Comparison of ENCODE assay signal across 10 cellular contexts in the genomic region with DNA sequence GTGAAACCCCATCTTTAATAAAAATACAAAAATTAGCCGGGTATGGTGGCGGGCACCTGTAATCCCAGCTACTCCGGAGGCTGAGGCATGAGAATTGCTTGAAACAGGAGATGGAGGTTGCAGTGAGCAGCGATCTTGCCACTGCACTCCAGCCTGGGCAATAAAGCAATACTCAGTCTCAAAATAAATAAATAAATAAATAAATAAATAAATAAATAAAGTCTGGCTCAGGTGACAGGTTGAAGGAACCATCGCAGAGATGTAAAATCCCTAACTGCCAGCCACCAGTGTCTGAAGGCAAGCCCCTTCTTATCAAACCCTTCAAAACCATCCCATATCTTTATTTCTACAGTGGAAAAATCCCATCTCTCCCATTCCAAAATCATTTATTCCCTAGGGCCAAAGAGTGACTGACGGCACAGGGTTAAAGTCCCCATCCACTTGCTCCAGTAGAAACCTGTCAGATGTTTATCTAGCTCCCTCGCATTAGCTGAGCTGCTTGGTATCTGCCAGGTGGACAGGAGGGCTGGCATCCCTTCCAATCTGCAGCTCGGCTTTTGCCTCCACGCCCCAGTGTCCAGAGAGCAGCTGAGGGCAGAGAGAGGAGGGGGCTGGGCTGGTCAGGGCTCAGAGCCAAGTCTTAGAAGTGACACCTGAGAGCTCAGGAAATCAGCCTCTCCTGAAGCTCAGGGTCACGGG. TPM values are rescaled to one million over a fixed set of nuclear protein-coding genes. Genes with fewer than 3 reads are reported as not detected.
DNase-seq lines count a peak whose midpoint lies in the region; ATAC-seq and TF ChIP-seq lines count a peak whose summit lies in the region.
"Had no signal": no experiment of that assay in that cellular context is flagged by ENCODE, and none has a peak within 500 bp of the region (broad histone marks: within the 10 kb centered on the region; RNA-seq: fewer than 3 reads in every experiment).

No MANE protein-coding gene starts in this region.

- DNase-seq in LNCaP clone FGC (ENCODE audit: low read depth) (peak; percentile 56), RPMI8226 (peak; percentile 89), left kidney (ENCODE audit: low read depth, low spot score) (peak; percentile 97), activated gamma-delta T cell treated with Interleukin-2 at 50 U/mL for 16 hours (no peak), SK-N-SH (no peak)
- DNase-seq: immature natural killer cell had no signal

- peaks cover 94% of the 10 kb centered on the region for H3K79me2 ChIP-seq in SK-N-SH (ENCODE audit: insufficient read depth)

- no peak overlapping the region for H3K9ac ChIP-seq in subcutaneous abdominal adipose tissue (ENCODE audit: low read length in 5 of 5)
- no peak overlapping the region for H3K9ac ChIP-seq in SK-N-SH

- H3K27me3 ChIP-seq in subcutaneous abdominal adipose tissue (ENCODE audit: control insufficient read depth in 5 of 5, insufficient read depth in 4 of 5, low read length in 5 of 5): no peaks in the 10 kb centered on the region
- H3K27me3 ChIP-seq in SK-N-SH (ENCODE audit: insufficient read depth): no peaks in the 10 kb centered on the region

- no peak overlapping the region for H2AFZ ChIP-seq in SK-N-SH (ENCODE audit: low read depth)

- ATAC-seq in HG02870 (IDR thresholded peaks at IDR 0.05; ENCODE audit: unreplicated experiment): no peak
- no peak for ATAC-seq in GM18498 (IDR thresholded peaks at IDR 0.05; ENCODE audit: unreplicated experiment)

- no peak overlapping the region for H3K4me2 ChIP-seq in SK-N-SH

- peaks cover 11% of the 10 kb centered on the region; the same call in 1 of the 2 replicates for H4K20me1 ChIP-seq in SK-N-SH (ENCODE audit: insufficient read depth)

- H3K9me2 ChIP-seq in SK-N-SH: no peaks in the 10 kb centered on the region

- TF ChIP-seq CTCF in LNCaP clone FGC (IDR thresholded peaks at IDR 0.05; ENCODE audit: control insufficient read depth, extremely low read depth, insufficient read depth) (no peak), SK-N-SH (IDR thresholded peaks at IDR 0.05) (no peak)

- H3K36me3 ChIP-seq in subcutaneous abdominal adipose tissue (ENCODE audit: control insufficient read depth in 5 of 5, insufficient read depth in 5 of 5, low read length in 5 of 5) (peaks cover 0 to 11% (median 8%) of the 10 kb centered on the region in 5 donors), SK-N-SH (replicated peaks in 1 of 2; ENCODE audit: control insufficient read depth in 1 of 2, insufficient read depth in 2 of 2, low read length in 1 of 2) (no peaks in the 10 kb centered on the region)

- POLR2A ChIA-PET in SK-N-SH (lab: Yijun Ruan, JAX): interaction anchor here (0.8 to 1.8 kb wide), 2 partner anchors 15 to 33 kb away, joined by 3 to 6 read pairs; partner anchors contain the start of gene PHLDA3

- 92% methylated on average over 6 of the region's 10 CpGs for WGBS in SK-N-SH (ENCODE audit: low lambda C conversion rate)

- H3F3A ChIP-seq in SK-N-SH (replicated peaks; ENCODE audit: insufficient read depth): peaks cover 14% of the 10 kb centered on the region

- H3K4me1 ChIP-seq in subcutaneous abdominal adipose tissue (ENCODE audit: control insufficient read depth in 5 of 5, insufficient read depth in 5 of 5, low read length in 5 of 5) (peaks cover 23 to 72% (median 60%) of the 10 kb centered on the region in 5 donors), SK-N-SH (ENCODE audit: control insufficient read depth in 1 of 2, insufficient read depth in 2 of 2, low read depth in 1 of 2, low read length in 1 of 2) (peaks cover 27 to 35% of the 10 kb centered on the region in 2 experiments; a peak in 3 of 4 replicates)

- no peaks in the 10 kb centered on the region for H3K9me3 ChIP-seq in subcutaneous abdominal adipose tissue (ENCODE audit: control insufficient read depth in 5 of 5, low read length in 5 of 5)
- H3K9me3 ChIP-seq in SK-N-SH: no peaks in the 10 kb centered on the region

- no peak for TF ChIP-seq EP300 in SK-N-SH (IDR thresholded peaks at IDR 0.05; ENCODE audit: borderline replicate concordance in 1 of 2, low read depth in 1 of 2, low read length in 1 of 2)

- H3K4me3 ChIP-seq in LNCaP clone FGC (ENCODE audit: low read depth, low read length): no peak overlapping the region
- H3K4me3 ChIP-seq in subcutaneous abdominal adipose tissue (ENCODE audit: low read depth in 1 of 5, low read length in 5 of 5): no peak overlapping the region
- H3K4me3 ChIP-seq in SK-N-SH (ENCODE audit: low read depth in 2 of 2, low read length in 1 of 2): no peak overlapping the region

- no peak for TF ChIP-seq RAD21 in SK-N-SH (IDR thresholded peaks at IDR 0.05; ENCODE audit: low read length)

- H3K27ac ChIP-seq in subcutaneous abdominal adipose tissue (ENCODE audit: low read depth, low read length) (peak overlapping the region; percentile 74), SK-N-SH (ENCODE audit: low read depth in 2 of 2, low read length in 1 of 2) (peak overlapping the region in 1 of 2 experiments; percentile 93; a peak in 1 of 4 replicates)
- H3K27ac ChIP-seq: HL-60 had no signal

- CTCF ChIA-PET in SK-N-SH (lab: Yijun Ruan, JAX): interaction anchor here (1.1 to 31.9 kb wide), 4 partner anchors 11 to 67 kb away, joined by 3 to 860 read pairs (median 54); no protein-coding TSS in a partner anchor

TF ChIP-seq in SK-N-SH, 30 proteins besides CTCF, POLR2A, EP300 and RAD21:
- TF ChIP-seq EZH2phosphoT487 (IDR thresholded peaks at IDR 0.05; ENCODE audit: borderline replicate concordance, low read depth): no peak
- no peak for TF ChIP-seq MXI1 (IDR thresholded peaks at IDR 0.05; ENCODE audit: low read depth, low read length)
- no peak for TF ChIP-seq RXRA (IDR thresholded peaks at IDR 0.05; ENCODE audit: borderline replicate concordance, low read depth)
- no peak for TF ChIP-seq YY1 (IDR thresholded peaks at IDR 0.05; ENCODE audit: low read depth)
- no peak for TF ChIP-seq IRF3 (IDR thresholded peaks at IDR 0.05; ENCODE audit: low read depth, low read length)
- TF ChIP-seq TEAD4 (IDR thresholded peaks at IDR 0.05; ENCODE audit: borderline replicate concordance, insufficient read depth): no peak
- TF ChIP-seq RFX5 (IDR thresholded peaks at IDR 0.05; ENCODE audit: low read length): no peak
- TF ChIP-seq, protein P1, sequence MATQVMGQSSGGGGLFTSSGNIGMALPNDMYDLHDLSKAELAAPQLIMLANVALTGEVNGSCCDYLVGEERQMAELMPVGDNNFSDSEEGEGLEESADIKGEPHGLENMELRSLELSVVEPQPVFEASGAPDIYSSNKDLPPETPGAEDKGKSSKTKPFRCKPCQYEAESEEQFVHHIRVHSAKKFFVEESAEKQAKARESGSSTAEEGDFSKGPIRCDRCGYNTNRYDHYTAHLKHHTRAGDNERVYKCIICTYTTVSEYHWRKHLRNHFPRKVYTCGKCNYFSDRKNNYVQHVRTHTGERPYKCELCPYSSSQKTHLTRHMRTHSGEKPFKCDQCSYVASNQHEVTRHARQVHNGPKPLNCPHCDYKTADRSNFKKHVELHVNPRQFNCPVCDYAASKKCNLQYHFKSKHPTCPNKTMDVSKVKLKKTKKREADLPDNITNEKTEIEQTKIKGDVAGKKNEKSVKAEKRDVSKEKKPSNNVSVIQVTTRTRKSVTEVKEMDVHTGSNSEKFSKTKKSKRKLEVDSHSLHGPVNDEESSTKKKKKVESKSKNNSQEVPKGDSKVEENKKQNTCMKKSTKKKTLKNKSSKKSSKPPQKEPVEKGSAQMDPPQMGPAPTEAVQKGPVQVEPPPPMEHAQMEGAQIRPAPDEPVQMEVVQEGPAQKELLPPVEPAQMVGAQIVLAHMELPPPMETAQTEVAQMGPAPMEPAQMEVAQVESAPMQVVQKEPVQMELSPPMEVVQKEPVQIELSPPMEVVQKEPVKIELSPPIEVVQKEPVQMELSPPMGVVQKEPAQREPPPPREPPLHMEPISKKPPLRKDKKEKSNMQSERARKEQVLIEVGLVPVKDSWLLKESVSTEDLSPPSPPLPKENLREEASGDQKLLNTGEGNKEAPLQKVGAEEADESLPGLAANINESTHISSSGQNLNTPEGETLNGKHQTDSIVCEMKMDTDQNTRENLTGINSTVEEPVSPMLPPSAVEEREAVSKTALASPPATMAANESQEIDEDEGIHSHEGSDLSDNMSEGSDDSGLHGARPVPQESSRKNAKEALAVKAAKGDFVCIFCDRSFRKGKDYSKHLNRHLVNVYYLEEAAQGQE (IDR thresholded peaks at IDR 0.05; ENCODE audit: low read depth, low read length): no peak
- TF ChIP-seq TCF12 (IDR thresholded peaks at IDR 0.05): no peak
- TF ChIP-seq USF2 (IDR thresholded peaks at IDR 0.05; ENCODE audit: borderline replicate concordance, low read depth, low read length): no peak
- no peak for TF ChIP-seq FOXJ3 (CRISPR knock-in tag; IDR thresholded peaks at IDR 0.05)

RNA-seq across cellular contexts. Expression of gene CSRP1, which starts 5.0 kb away (rescaled TPM):
- 317 and 373 TPM in 2 replicates for polyA plus RNA-seq in SK-N-SH (2012; rRNA removed)
- polyA plus RNA-seq in SK-N-SH (2012; cell fraction: cytosol; rRNA removed): 237 and 288 TPM in 2 replicates
- polyA plus RNA-seq in SK-N-SH (2012; cell fraction: nucleus; rRNA removed): 358 and 396 TPM in 2 replicates

RNA-seq across cellular contexts. Expression of gene PHLDA3, which starts 33.0 kb away (rescaled TPM):
- polyA plus RNA-seq in SK-N-SH (2012; rRNA removed): 105 and 108 TPM in 2 replicates
- polyA plus RNA-seq in SK-N-SH (2012; cell fraction: cytosol; rRNA removed): 46.1 and 93.3 TPM in 2 replicates
- polyA plus RNA-seq in SK-N-SH (2012; cell fraction: nucleus; rRNA removed): 94.2 and 108 TPM in 2 replicates

RNA-seq across cellular contexts. Expression of gene NAV1, which starts 37.0 kb away (rescaled TPM):
- 13.3 and 16.1 TPM in 2 replicates for polyA plus RNA-seq in SK-N-SH (2012; rRNA removed)
- 11.1 and 14.3 TPM in 2 replicates for polyA plus RNA-seq in SK-N-SH (2012; cell fraction: cytosol; rRNA removed)
- polyA plus RNA-seq in SK-N-SH (2012; cell fraction: nucleus; rRNA removed): 39.7 and 44.9 TPM in 2 replicates

Comparison
In these comparisons a context has a peak if more than half of its experiments do, and no peak if none do; other contexts are left out.
1. DNase-seq: peak in LNCaP clone FGC (single experiment), RPMI8226 (single experiment) and left kidney (single experiment); none in activated gamma-delta T cell treated with Interleukin-2 at 50 U/mL for 16 hours (single experiment) and SK-N-SH (single experiment).